In genomic region chr1:59357645-59358044, GRCh38 we compare ENCODE assay signal across 22 cellular contexts.
DNase-seq lines count a peak whose midpoint lies in the region; ATAC-seq and TF ChIP-seq lines count a peak whose summit lies in the region.
"Had no signal": no experiment of that assay in that cellular context is flagged by ENCODE, and none has a peak within 500 bp of the region (broad histone marks: within the 10 kb centered on the region; RNA-seq: fewer than 3 reads in every experiment).

No MANE protein-coding gene starts in this region.

- no peaks in the 10 kb centered on the region for H3K79me1 ChIP-seq in mesendoderm (ENCODE audit: low read length)

- H2AFZ ChIP-seq in SK-N-SH (ENCODE audit: low read depth), result no peak overlapping the region
- no peak overlapping the region for H2AFZ ChIP-seq in smooth muscle cell (ENCODE audit: low read depth)
- H2AFZ ChIP-seq: GM23248 had no signal

- H3F3A ChIP-seq in SK-N-SH (replicated peaks; ENCODE audit: insufficient read depth) (no peaks in the 10 kb centered on the region), smooth muscle cell (ENCODE audit: low read depth) (peaks cover 5% of the 10 kb centered on the region)

- H3K36me3 ChIP-seq in SK-N-SH (replicated peaks in 1 of 2; ENCODE audit: control insufficient read depth in 1 of 2, insufficient read depth in 2 of 2, low read length in 1 of 2) (no peaks in the 10 kb centered on the region), mesendoderm (ENCODE audit: control insufficient read depth, insufficient read depth, low read length) (no peaks in the 10 kb centered on the region), smooth muscle cell (ENCODE audit: low read depth) (no peaks in the 10 kb centered on the region), HAP-1 (replicated peaks) (no peaks in the 10 kb centered on the region)

- WGBS in SK-N-SH (ENCODE audit: low lambda C conversion rate), result 91% methylated on average over 3 of the region's 3 CpGs
- no CpG with 5 or more reads among the region's 3 CpGs for WGBS in mesendoderm (ENCODE audit: extremely low coverage, insufficient coverage, low lambda C conversion rate)
- 85% methylated on average over 3 of the region's 3 CpGs for WGBS in smooth muscle cell (ENCODE audit: low lambda C conversion rate)

- POLR2A ChIA-PET in SK-N-SH (lab: Yijun Ruan, JAX), result no interaction called here

- H3K27ac ChIP-seq in SK-N-SH (ENCODE audit: low read depth in 2 of 2, low read length in 1 of 2) (no peak overlapping the region), mesendoderm (ENCODE audit: low read depth, low read length) (no peak overlapping the region), smooth muscle cell (ENCODE audit: low read depth) (no peak overlapping the region)
- H3K27ac ChIP-seq: 22Rv1, GM23248, RWPE1 had no signal

- H3K18ac ChIP-seq in mesendoderm (ENCODE audit: low read length), result no peak overlapping the region

- H2BK120ac ChIP-seq in mesendoderm (ENCODE audit: low read depth, low read length), result no peak overlapping the region

- CTCF ChIA-PET in SK-N-SH (lab: Yijun Ruan, JAX), result no interaction called here

- ATAC-seq in SK-N-SH treated with all-trans-retinoic acid at 6 μM for 48 hours (no peak), HG03045 (IDR thresholded peaks at IDR 0.05; ENCODE audit: unreplicated experiment) (no peak)
- ATAC-seq: Panc1 had no signal

- H3K4me1 ChIP-seq in SK-N-SH (ENCODE audit: control insufficient read depth in 1 of 2, insufficient read depth in 2 of 2, low read depth in 1 of 2, low read length in 1 of 2), result no peaks in the 10 kb centered on the region
- H3K4me1 ChIP-seq in mesendoderm (ENCODE audit: control insufficient read depth, low read depth, low read length), result no peaks in the 10 kb centered on the region
- H3K4me1 ChIP-seq in smooth muscle cell (ENCODE audit: low read depth), result peaks cover 9% of the 10 kb centered on the region
- no peaks in the 10 kb centered on the region for H3K4me1 ChIP-seq in HAP-1

- no peak for TF ChIP-seq RAD21 in SK-N-SH (IDR thresholded peaks at IDR 0.05; ENCODE audit: low read length)

- in situ Hi-C loops in HAP-1 (cut with MboI; ENCODE audit: low sequenced_read_pairs), result no loop called here

- no peak overlapping the region for H2AK5ac ChIP-seq in mesendoderm (ENCODE audit: low read length)

- H2BK5ac ChIP-seq in mesendoderm (ENCODE audit: low read length), result no peak overlapping the region

- no peak overlapping the region for H3K4ac ChIP-seq in mesendoderm (ENCODE audit: low read depth, low read length)

- H3K9me3 ChIP-seq in SK-N-SH (no peaks in the 10 kb centered on the region), smooth muscle cell (replicated peaks; ENCODE audit: low read depth) (no peaks in the 10 kb centered on the region), HAP-1 (no peaks in the 10 kb centered on the region)

- TF ChIP-seq CTCF in SK-N-SH (IDR thresholded peaks at IDR 0.05) (no peak), smooth muscle cell (IDR thresholded peaks at IDR 0.05; ENCODE audit: borderline replicate concordance, insufficient read depth, poor library complexity, severe bottlenecking) (no peak)

- no peaks in the 10 kb centered on the region for H3K27me3 ChIP-seq in SK-N-SH (ENCODE audit: insufficient read depth)
- H3K27me3 ChIP-seq in mesendoderm (ENCODE audit: insufficient read depth, low read length, poor library complexity), result no peaks in the 10 kb centered on the region
- H3K27me3 ChIP-seq in smooth muscle cell (ENCODE audit: low read depth), result no peaks in the 10 kb centered on the region
- H3K27me3 ChIP-seq in HAP-1 (ENCODE audit: low read depth), result no peaks in the 10 kb centered on the region

- H4K20me1 ChIP-seq in SK-N-SH (ENCODE audit: insufficient read depth), result no peaks in the 10 kb centered on the region
- no peaks in the 10 kb centered on the region for H4K20me1 ChIP-seq in smooth muscle cell (ENCODE audit: low read depth)

- H3K79me2 ChIP-seq in SK-N-SH (ENCODE audit: insufficient read depth) (no peaks in the 10 kb centered on the region), mesendoderm (ENCODE audit: control insufficient read depth, insufficient read depth, low read length) (no peaks in the 10 kb centered on the region), smooth muscle cell (ENCODE audit: low read depth) (no peaks in the 10 kb centered on the region)

- TF ChIP-seq EP300 in SK-N-SH (IDR thresholded peaks at IDR 0.05; ENCODE audit: borderline replicate concordance in 1 of 2, low read depth in 1 of 2, low read length in 1 of 2), result no peak

- no peak overlapping the region for H4K5ac ChIP-seq in mesendoderm (ENCODE audit: low read length)

- no peak overlapping the region for H3K56ac ChIP-seq in mesendoderm (ENCODE audit: low read length)

- no peak overlapping the region for H4K8ac ChIP-seq in mesendoderm (ENCODE audit: low read depth, low read length)

- H3K23ac ChIP-seq in mesendoderm (ENCODE audit: low read length), result no peak overlapping the region

- H3K9ac ChIP-seq in SK-N-SH, result no peak overlapping the region
- H3K9ac ChIP-seq in mesendoderm (ENCODE audit: low read length), result no peak overlapping the region
- no peak overlapping the region for H3K9ac ChIP-seq in smooth muscle cell (ENCODE audit: low read depth)
- H3K9ac ChIP-seq: GM23248 had no signal

- no peak for DNase-seq in SK-N-SH
- DNase-seq in iPS DF 19.7 (ENCODE audit: low read depth, low spot score), result peak; percentile 12
- DNase-seq in mesendoderm, result peak; percentile 49
- DNase-seq in smooth muscle cell (lab: John Stamatoyannopoulos, UW; ENCODE audit: unreplicated experiment), result no peak
- DNase-seq in HAP-1 (ENCODE audit: low spot score in 2 of 2), result no peak
- DNase-seq: Calu3, DND-41, GM23248, NCI-H1048, NCI-H1417, NCI-H1694, NCI-H2029 treated with DMSO at 0.1 percent for 48 hours, NCI-H2227 treated with DMSO at 0.1 percent for 48 hours, NCI-H526 treated with DMSO at 0.1 percent for 48 hours, SHP77 treated with DMSO at 0.1 percent for 48 hours, SW 1271 had no signal

- H2BK15ac ChIP-seq in mesendoderm (replicated peaks; ENCODE audit: low read depth), result no peak overlapping the region

- H3K4me3 ChIP-seq in SK-N-SH (ENCODE audit: low read depth in 2 of 2, low read length in 1 of 2), result no peak overlapping the region
- no peak overlapping the region for H3K4me3 ChIP-seq in mesendoderm (ENCODE audit: low read length)
- H3K4me3 ChIP-seq in smooth muscle cell, result no peak overlapping the region
- no peak overlapping the region for H3K4me3 ChIP-seq in HAP-1
- H3K4me3 ChIP-seq: GM23248 had no signal

- no peak overlapping the region for H3K4me2 ChIP-seq in SK-N-SH
- H3K4me2 ChIP-seq in mesendoderm (ENCODE audit: low read length), result no peak overlapping the region
- H3K4me2 ChIP-seq in smooth muscle cell, result no peak overlapping the region

- no peaks in the 10 kb centered on the region for H3K9me2 ChIP-seq in SK-N-SH

TF ChIP-seq in SK-N-SH, 30 proteins besides CTCF, POLR2A, EP300 and RAD21 (continues in another document):
- TF ChIP-seq FOXJ3 (CRISPR knock-in tag; IDR thresholded peaks at IDR 0.05), result no peak
- no peak for TF ChIP-seq JUND (IDR thresholded peaks at IDR 0.05)
- no peak for TF ChIP-seq TCF12 (IDR thresholded peaks at IDR 0.05)
- no peak for TF ChIP-seq FOSL2 (IDR thresholded peaks at IDR 0.05; ENCODE audit: borderline replicate concordance, low read depth)

TF ChIP-seq in SK-N-SH treated with all-trans-retinoic acid at 6 μM for 48 hours, 23 proteins besides CTCF, POLR2A, EP300 and RAD21 (continues in another document):
- TF ChIP-seq POU6F1 (CRISPR knock-in tag; IDR thresholded peaks at IDR 0.05; ENCODE audit: borderline replicate concordance, low read depth), result no peak
- no peak for TF ChIP-seq ZFP30 (CRISPR knock-in tag; IDR thresholded peaks at IDR 0.05)

TF ChIP-seq in PFSK-1, 5 proteins besides CTCF, POLR2A, EP300 and RAD21:
- TF ChIP-seq REST (IDR thresholded peaks at IDR 0.05; ENCODE audit: insufficient read depth in 1 of 2, low read depth in 2 of 2, low read length in 2 of 2) (peak; percentile 66 to 86), FOXP2 (optimal IDR thresholded peaks at IDR 0.05; ENCODE audit: borderline replicate concordance, extremely low read depth, extremely low read length, insufficient read depth) (no peak)
TF ChIP-seq in PFSK-1: peak in this region for 1.

Comparison
In these comparisons a context has a peak if more than half of its experiments do, and no peak if none do; other contexts are left out.
1. DNase-seq: peak in iPS DF 19.7 (single experiment) and mesendoderm (single experiment); none in SK-N-SH (single experiment), smooth muscle cell (single experiment) and HAP-1 (0 of 2).